ENCODE assay signal across 16 cellular contexts in the genomic region with DNA sequence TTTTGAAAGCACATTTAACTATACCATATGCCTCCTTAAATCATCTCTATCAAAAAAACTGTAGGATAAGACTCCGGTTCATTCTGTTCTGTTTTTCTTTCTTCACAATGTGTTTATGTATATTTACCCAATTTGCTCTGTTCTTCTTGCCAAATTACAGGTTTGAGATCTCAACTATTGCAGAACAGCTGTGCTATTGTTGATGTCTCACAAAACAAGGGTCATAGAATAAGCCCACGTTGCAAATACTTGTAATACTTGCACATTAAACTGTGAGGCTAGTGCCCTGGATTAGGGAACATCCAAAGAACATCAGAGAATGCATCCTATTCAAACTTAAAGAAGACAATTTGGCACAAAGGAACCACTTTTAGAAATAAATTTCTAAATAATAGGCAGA. TPM values are rescaled to one million over a fixed set of nuclear protein-coding genes. Genes with fewer than 3 reads are reported as not detected.
DNase-seq lines count a peak whose midpoint lies in the region; ATAC-seq and FAIRE-seq lines count a peak whose summit lies in the region.
"Had no signal": no experiment of that assay in that cellular context is flagged by ENCODE, and none has a peak within 500 bp of the region (broad histone marks: within the 10 kb centered on the region; RNA-seq: fewer than 3 reads in every experiment).

No MANE protein-coding gene starts in this region.

- peak; percentile 90 for FAIRE-seq in endometrium (lab: Jason Lieb, UNC)
- FAIRE-seq: GM18507, H54 had no signal

- no peak for ATAC-seq in GM18502 (IDR thresholded peaks at IDR 0.05; ENCODE audit: poor library complexity, unreplicated experiment)
- no peak for ATAC-seq in esophagus mucosa
- ATAC-seq: HCT116 had no signal

- DNase-seq in NCI-H748 (lab: John Stamatoyannopoulos, UW; ENCODE audit: unreplicated experiment) (peak; percentile 4), NCI-H748 treated with DMSO at 0.1 percent for 48 hours (lab: John Stamatoyannopoulos, UW) (no peak), iris pigment epithelial cell (ENCODE audit: low read depth) (peak; percentile 58), SIG-M5 treated with dmso at 0.1 percent for 504 hours (lab: John Stamatoyannopoulos, UW; ENCODE audit: unreplicated experiment) (no peak), ureter (ENCODE audit: low spot score) (no peak)
- DNase-seq: ACHN; CD4-positive, CD25-positive, alpha-beta regulatory T cell; DMS53; GF-D8; GM23248 had no signal

RNA-seq across cellular contexts. Expression of gene ANTXR2, which starts 45.4 kb away (rescaled TPM):
- 1.8 TPM for total RNA-seq in esophagus mucosa
- 77.1 TPM for total RNA-seq in ureter

Comparison
In these comparisons a context has a peak if more than half of its experiments do, and no peak if none do; other contexts are left out.
1. DNase-seq: peak in NCI-H748 (single experiment) and iris pigment epithelial cell (single experiment); none in NCI-H748 treated with DMSO at 0.1 percent for 48 hours (single experiment), SIG-M5 treated with dmso at 0.1 percent for 504 hours (single experiment) and ureter (single experiment).
2. RNA of gene ANTXR2, which starts 45.4 kb away (total RNA-seq): 77.1 TPM in ureter (single experiment); 1.8 TPM in esophagus mucosa (single experiment); every median in the first group is over 10 times any median in the second.